ENCODE assay signal across 33 cellular contexts in the genomic region with DNA sequence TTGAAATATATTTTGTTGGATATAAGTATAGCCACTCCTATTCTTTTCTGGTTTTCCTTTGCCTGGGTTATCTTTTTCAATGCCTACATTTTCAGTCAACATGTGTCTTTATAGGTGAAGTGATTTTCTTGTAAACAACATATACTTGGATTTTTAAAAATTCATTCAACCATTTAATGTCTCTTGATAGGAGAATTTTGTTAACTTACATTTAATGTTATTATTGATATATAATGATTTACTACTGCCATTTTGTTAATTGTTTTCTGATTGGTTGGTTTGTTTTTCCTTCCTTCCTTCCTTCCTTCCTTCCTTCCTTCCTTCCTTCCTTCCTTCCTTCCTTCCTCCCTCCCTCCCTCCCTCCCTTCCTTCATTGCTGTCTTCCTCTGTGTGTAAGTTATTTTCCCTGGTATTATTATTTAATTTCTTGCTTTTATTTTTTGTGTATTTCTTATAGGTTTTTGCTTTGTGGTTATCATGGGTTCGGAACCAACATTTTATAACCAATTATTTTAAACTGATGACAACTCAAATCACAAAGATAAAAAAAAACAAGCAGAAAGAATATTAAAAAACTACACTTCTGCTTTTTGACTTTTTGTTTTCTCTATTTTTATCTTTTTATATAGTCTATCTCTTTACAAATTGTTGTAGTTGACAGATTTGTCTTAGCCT.
DNase-seq lines count a peak whose midpoint lies in the region; ATAC-seq, FAIRE-seq and TF ChIP-seq lines count a peak whose summit lies in the region.
"Had no signal": no experiment of that assay in that cellular context is flagged by ENCODE, and none has a peak within 500 bp of the region (broad histone marks: within the 10 kb centered on the region; RNA-seq: fewer than 3 reads in every experiment).

No MANE protein-coding gene starts in this region.

- intact Hi-C loops in HepG2 (cut with micrococcal nuclease; ENCODE audit: unreplicated experiment) (no loop called here), right lobe of liver (cut with DNase I) (no loop called here), K562 (cut with micrococcal nuclease) (no loop called here), prostate gland (cut with DNase I) (no loop called here)

- H3K36me3 ChIP-seq in HepG2 (replicated peaks in 1 of 2; ENCODE audit: control insufficient read depth in 1 of 2, insufficient read depth in 2 of 2, low read length in 2 of 2) (no peaks in the 10 kb centered on the region), right lobe of liver (no peaks in the 10 kb centered on the region), SK-N-MC (ENCODE audit: insufficient read depth, low read length) (no peaks in the 10 kb centered on the region), K562 (ENCODE audit: control insufficient read depth, insufficient read depth, low read length) (no peaks in the 10 kb centered on the region), GM23248 (ENCODE audit: low read depth) (no peaks in the 10 kb centered on the region), prostate gland (no peaks in the 10 kb centered on the region)
- H3K36me3 ChIP-seq: BE2C; BLaER1; BLaER1 treated with 17β-estradiol and CSF1 and Interleukin-3, amounts not matched to agents 10 nM and 100 nM had no signal

- CTCF ChIA-PET in HepG2 (lab: Yijun Ruan, JAX; ENCODE audit: low intra/inter-chr PET ratio, low total read pairs) (no interaction called here), K562 (lab: Yijun Ruan, JAX; ENCODE audit: low intra/inter-chr PET ratio) (no interaction called here)

- BruUV-seq in HepG2 (replicated peaks; lab: Mats Ljungman, UMichigan) = no TSS peak
- no TSS peak for BruUV-seq in K562 (replicated peaks; lab: Mats Ljungman, UMichigan)

- no peak overlapping the region for H3K27ac ChIP-seq in HepG2 (ENCODE audit: extremely low read length, insufficient read depth, low read length)
- H3K27ac ChIP-seq in right lobe of liver = no peak overlapping the region
- H3K27ac ChIP-seq in SK-N-MC = peak overlapping the region; percentile 22; the same call in 1 of the 2 replicates
- H3K27ac ChIP-seq in K562 (ENCODE audit: extremely low read depth, low read depth, low read length) = no peak overlapping the region
- H3K27ac ChIP-seq in GM23248 = no peak overlapping the region
- H3K27ac ChIP-seq in prostate gland = no peak overlapping the region
- H3K27ac ChIP-seq: 22Rv1; A549; BLaER1; BLaER1 treated with 17β-estradiol and CSF1 and Interleukin-3, amounts not matched to agents 10 nM and 100 nM; C4-2B had no signal

- no peaks in the 10 kb centered on the region for H3F3A ChIP-seq in GM23248 (ENCODE audit: insufficient read depth)

- TF ChIP-seq RAD21 in HepG2 (CRISPR knock-in tag; IDR thresholded peaks at IDR 0.05) (no peak), K562 (CRISPR knock-in tag; conservative IDR thresholded peaks at IDR 0.05 in 1 of 2, IDR thresholded peaks at IDR 0.05 in 1 of 2) (no peak)

- ATAC-seq in HepG2 = no peak
- no peak for ATAC-seq in right lobe of liver
- ATAC-seq in K562 = no peak
- ATAC-seq: A549; CD8-positive, alpha-beta T cell had no signal

- FAIRE-seq in HepG2 (lab: Jason Lieb, UNC) (no peak), K562 (lab: Jason Lieb, UNC) (no peak)
- FAIRE-seq: A204.1, A549, D721Med had no signal

- DNase-seq in HepG2 (ENCODE audit: low spot score) (no peak), right lobe of liver (no peak), SK-N-MC (ENCODE audit: low read depth, low spot score) (no peak), K562 (ENCODE audit: extremely low read depth in 1 of 4, low spot score in 3 of 4) (no peak), GM23248 (no peak), prostate gland (ENCODE audit: low spot score) (no peak)
- DNase-seq: 8988T; ACHN; AML-193; BE2C; C1 segment of cervical spinal cord; Caco-2; Calu3; CD4-positive, alpha-beta memory T cell; CD4-positive, alpha-beta T cell; CD4-positive, CD25-positive, alpha-beta regulatory T cell; CD8-positive, alpha-beta memory T cell; CD8-positive, alpha-beta T cell; COR-L47; DMS 273 treated with DMSO at 0.1 percent for 48 hours; DMS153; DMS53; DMS79; DMS79 treated with DMSO at 0.1 percent for 48 hours; DND-41; EL had no signal

- H3K4me1 ChIP-seq in HepG2 (ENCODE audit: insufficient read depth, low read length) (no peaks in the 10 kb centered on the region), right lobe of liver (no peaks in the 10 kb centered on the region), K562 (replicated peaks in 1 of 2; ENCODE audit: control insufficient read depth in 2 of 2, insufficient read depth in 2 of 2, low read length in 2 of 2) (no peaks in the 10 kb centered on the region), GM23248 (ENCODE audit: insufficient read depth) (no peaks in the 10 kb centered on the region), prostate gland (replicated peaks) (no peaks in the 10 kb centered on the region)
- H3K4me1 ChIP-seq: A549; BE2C; BLaER1; BLaER1 treated with 17β-estradiol and CSF1 and Interleukin-3, amounts not matched to agents 10 nM and 100 nM; Caco-2 had no signal

- H3K4me3 ChIP-seq in HepG2 (replicated peaks in 1 of 3; ENCODE audit: insufficient read depth in 1 of 3, low read depth in 2 of 3, low read length in 3 of 3) (no peak overlapping the region), right lobe of liver (no peak overlapping the region), SK-N-MC (0 out of 2 replicates have a peak overlapping the region, but pooled peaks have one; percentile 2), K562 (no peak overlapping the region), GM23248 (no peak overlapping the region), prostate gland (no peak overlapping the region)
- H3K4me3 ChIP-seq: A549; BLaER1; BLaER1 treated with 17β-estradiol and CSF1 and Interleukin-3, amounts not matched to agents 10 nM and 100 nM had no signal

- H3K4me2 ChIP-seq in HepG2 (ENCODE audit: low read depth, low read length) (no peak overlapping the region), K562 (ENCODE audit: insufficient read depth, low read length) (no peak overlapping the region), GM23248 (ENCODE audit: unreplicated experiment) (no peak overlapping the region)
- H3K4me2 ChIP-seq: A549; BLaER1; BLaER1 treated with 17β-estradiol and CSF1 and Interleukin-3, amounts not matched to agents 10 nM and 100 nM had no signal

- H3K9me3 ChIP-seq in HepG2 (ENCODE audit: low read length) = peaks cover 26% of the 10 kb centered on the region
- H3K9me3 ChIP-seq in right lobe of liver = no peaks in the 10 kb centered on the region
- H3K9me3 ChIP-seq in SK-N-MC (ENCODE audit: low read depth, low read length) = no peaks in the 10 kb centered on the region
- no peaks in the 10 kb centered on the region for H3K9me3 ChIP-seq in K562 (replicated peaks; ENCODE audit: control insufficient read depth, insufficient read depth, low read depth, low read length)
- no peaks in the 10 kb centered on the region for H3K9me3 ChIP-seq in GM23248 (ENCODE audit: low read depth)
- no peaks in the 10 kb centered on the region for H3K9me3 ChIP-seq in prostate gland
- H3K9me3 ChIP-seq: A549, BE2C, BLaER1 had no signal

- H3K27me3 ChIP-seq in HepG2 (ENCODE audit: control insufficient read depth in 1 of 2, insufficient read depth in 2 of 2, low read length in 2 of 2) (no peaks in the 10 kb centered on the region), right lobe of liver (no peaks in the 10 kb centered on the region), K562 (ENCODE audit: control insufficient read depth in 2 of 2, insufficient read depth in 2 of 2, low read length in 2 of 2) (no peaks in the 10 kb centered on the region), GM23248 (replicated peaks; ENCODE audit: insufficient read depth) (no peaks in the 10 kb centered on the region), prostate gland (replicated peaks; ENCODE audit: insufficient read depth) (no peaks in the 10 kb centered on the region)
- H3K27me3 ChIP-seq: BE2C; BLaER1; BLaER1 treated with 17β-estradiol and CSF1 and Interleukin-3, amounts not matched to agents 10 nM and 100 nM had no signal

- in situ Hi-C loops in HepG2 (cut with HindIII; ENCODE audit: extremely low pct_ligation_motif_present, low pct_unique_long_range_greater_than_20kb) = no loop called here
- in situ Hi-C loops in K562 (cut with MboI) = no loop called here
- in situ Hi-C loops in GM23248 (cut with MboI) = no loop called here

- no peaks in the 10 kb centered on the region for H3K9me1 ChIP-seq in K562 (ENCODE audit: control insufficient read depth, insufficient read depth, low read length)

- H3K9me2 ChIP-seq in GM23248 (ENCODE audit: insufficient read depth) = no peaks in the 10 kb centered on the region

- H3K9ac ChIP-seq in HepG2 (ENCODE audit: insufficient read depth, low read depth, low read length) (no peak overlapping the region), SK-N-MC (ENCODE audit: insufficient read length) (no peak overlapping the region), K562 (ENCODE audit: insufficient read depth in 1 of 2, low read depth in 2 of 2, low read length in 2 of 2) (no peak overlapping the region), GM23248 (no peak overlapping the region)
- H3K9ac ChIP-seq: BLaER1; BLaER1 treated with 17β-estradiol and CSF1 and Interleukin-3, amounts not matched to agents 10 nM and 100 nM had no signal

- H2AFZ ChIP-seq in HepG2 (ENCODE audit: low read length) (no peak overlapping the region), K562 (ENCODE audit: low read depth, low read length) (no peak overlapping the region), GM23248 (no peak overlapping the region)

- H4K20me1 ChIP-seq in HepG2 (ENCODE audit: insufficient read depth, low read length) = no peaks in the 10 kb centered on the region
- H4K20me1 ChIP-seq in K562 (replicated peaks; ENCODE audit: control insufficient read depth, insufficient read depth, low read length) = no peaks in the 10 kb centered on the region
- H4K20me1 ChIP-seq in GM23248 (ENCODE audit: insufficient read depth) = no peaks in the 10 kb centered on the region
- H4K20me1 ChIP-seq: BLaER1; BLaER1 treated with 17β-estradiol and CSF1 and Interleukin-3, amounts not matched to agents 10 nM and 100 nM had no signal

- TF ChIP-seq CTCF in HepG2 (CRISPR knock-in tag; IDR thresholded peaks at IDR 0.05) (no peak), right lobe of liver (IDR thresholded peaks at IDR 0.05) (no peak), K562 (IDR thresholded peaks at IDR 0.05 in 2 of 3, conservative IDR thresholded peaks at IDR 0.05 in 1 of 3; ENCODE audit: insufficient read depth in 2 of 3, low read depth in 1 of 3, low read length in 3 of 3) (no peak), prostate gland (IDR thresholded peaks at IDR 0.05) (no peak)

- WGBS in HepG2 (ENCODE audit: low lambda C conversion rate) = 0% methylated on average over 1 of the region's 1 CpG
- WGBS in right lobe of liver (ENCODE audit: insufficient coverage, low coverage, low lambda C conversion rate, missing lambda C conversion rate) = 68% methylated on average over 1 of the region's 1 CpG
- WGBS in K562 (ENCODE audit: insufficient coverage, low coverage, missing lambda C conversion rate) = 0% methylated on average over 1 of the region's 1 CpG
- 11 to 33% methylated on average over 1 of the region's 1 CpG for WGBS in GM23248 (ENCODE audit: low coverage in 1 of 2, low lambda C conversion rate in 2 of 2, missing lambda C conversion rate in 2 of 2), 2 experiments
- 87% methylated on average over 1 of the region's 1 CpG for WGBS in prostate gland

- TF ChIP-seq EP300 in HepG2 (IDR thresholded peaks at IDR 0.05; ENCODE audit: low read depth in 2 of 2, low read length in 2 of 2) (no peak), HepG2 (CRISPR knock-in tag; IDR thresholded peaks at IDR 0.05; ENCODE audit: borderline replicate concordance) (no peak), K562 (IDR thresholded peaks at IDR 0.05; ENCODE audit: low read length) (no peak)

- POLR2A ChIA-PET in HepG2 (lab: Yijun Ruan, JAX) = no interaction called here
- POLR2A ChIA-PET in K562 (lab: Yijun Ruan, JAX) = no interaction called here

- TF ChIP-seq POLR2A in HepG2 (IDR thresholded peaks at IDR 0.05; ENCODE audit: insufficient read depth in 1 of 2, low read depth in 2 of 2, low read length in 2 of 2) = no peak
- no peak for TF ChIP-seq POLR2A in right lobe of liver (IDR thresholded peaks at IDR 0.05)
- no peak for TF ChIP-seq POLR2A in K562 (conservative IDR thresholded peaks at IDR 0.05)
- TF ChIP-seq POLR2A in prostate gland (IDR thresholded peaks at IDR 0.05) = no peak

- no peaks in the 10 kb centered on the region for H3K79me2 ChIP-seq in HepG2 (ENCODE audit: insufficient read depth, low read length)
- H3K79me2 ChIP-seq in K562 (ENCODE audit: control insufficient read depth, insufficient read depth, low read length) = no peaks in the 10 kb centered on the region
- no peaks in the 10 kb centered on the region for H3K79me2 ChIP-seq in GM23248 (ENCODE audit: insufficient read depth)

Comparison
In these comparisons a context has a peak if more than half of its experiments do, and no peak if none do; other contexts are left out.
1. Of the 241 proteins assayed by ChIP-seq in both HepG2 and K562: peak only in HepG2: HNRNPK; only in K562: PCBP2; in both: none; in neither: 239.